In genomic region chr1:43382027-43382771, GRCh38 we compare ENCODE assay signal across 11 cellular contexts. TPM values are rescaled to one million over a fixed set of nuclear protein-coding genes. Genes with fewer than 3 reads are reported as not detected.
DNase-seq lines count a peak whose midpoint lies in the region; ATAC-seq, FAIRE-seq and TF ChIP-seq lines count a peak whose summit lies in the region.
"Had no signal": no experiment of that assay in that cellular context is flagged by ENCODE, and none has a peak within 500 bp of the region (broad histone marks: within the 10 kb centered on the region; RNA-seq: fewer than 3 reads in every experiment).

No MANE protein-coding gene starts in this region.

- intact Hi-C loops in dorsolateral prefrontal cortex (cut with DNase I), result loop anchor here (1.0 to 2.0 kb wide), 3 partner anchors 14 to 143 kb away; partner anchors contain the start of gene ELOVL1 (in 1 of the 2)

- no peak for FAIRE-seq in H54 (lab: Jason Lieb, UNC)

- peak in 5 of 56 donors; percentile 6 to 14 (median 12) for TF ChIP-seq CTCF in dorsolateral prefrontal cortex (IDR thresholded peaks at IDR 0.05 in 54 of 56, conservative IDR thresholded peaks at IDR 0.05 in 2 of 56; ENCODE audit: low read depth in 1 of 56, partially characterized antibody in 56 of 56)

- no peak for TF ChIP-seq POLR2A in H54 (IDR thresholded peaks at IDR 0.05; ENCODE audit: low read depth, low read length)

- peak overlapping the region; percentile 84 to 100 (median 96) for H3K27ac ChIP-seq in dorsolateral prefrontal cortex
- H3K27ac ChIP-seq: cardiac muscle cell, hepatocyte, parathyroid adenoma had no signal

- no peak for ATAC-seq in GM21360 (IDR thresholded peaks at IDR 0.05; ENCODE audit: unreplicated experiment)

- H3K27me3 ChIP-seq in dorsolateral prefrontal cortex, result no peaks in the 10 kb centered on the region
- H3K27me3 ChIP-seq: cardiac muscle cell, hepatocyte had no signal

- peak overlapping the region in 7 of 59 donors; percentile 3 to 38 (median 19) for H3K4me3 ChIP-seq in dorsolateral prefrontal cortex
- H3K4me3 ChIP-seq: cardiac muscle cell, HAP-1, hepatocyte had no signal

- in situ Hi-C loops in ACHN (cut with HindIII; ENCODE audit: low pct_ligation_motif_present, low pct_unique_long_range_greater_than_20kb, low sequenced_read_pairs), result loop anchor here (25.0 kb wide), 1 partner anchor 145 kb away; no protein-coding TSS in a partner anchor

- DNase-seq in NCI-H2107 (lab: John Stamatoyannopoulos, UW) (peak; percentile 23), dorsolateral prefrontal cortex (peak; percentile 32 to 78 (median 66)), nucleus accumbens (lab: John Stamatoyannopoulos, UW) (peak in 54 of 56 donors; percentile 19 to 86 (median 66)), ACHN (no peak), H54 (ENCODE audit: insufficient read length, low spot score) (no peak)
- DNase-seq: DMS153 had no signal

RNA-seq across cellular contexts. Expression of gene MED8, which starts 7.4 kb away (rescaled TPM):
- 10 to 100 TPM; 24.8 to 43.7 (median 34.9) TPM for total RNA-seq in dorsolateral prefrontal cortex

RNA-seq across cellular contexts. Expression of gene SZT2, which starts 7.5 kb away (rescaled TPM):
- total RNA-seq in dorsolateral prefrontal cortex, result 100 to 1,000 TPM in 19 of 120 experiments, 10 to 100 TPM in 101; 48.6 to 133 (median 84.0) TPM

RNA-seq across cellular contexts. Expression of gene ELOVL1, which starts 14.4 kb away (rescaled TPM):
- 100 to 1,000 TPM in 29 of 120 experiments, 10 to 100 TPM in 91; 27.1 to 291 (median 70.1) TPM for total RNA-seq in dorsolateral prefrontal cortex

RNA-seq across cellular contexts. Expression of gene CDC20, which starts 23.4 kb away (rescaled TPM):
- 1 to 10 TPM in 73 of 120 experiments, under 1 TPM in 34, not detected in 13; 0.32 to 6.8 (median 1.5) TPM for total RNA-seq in dorsolateral prefrontal cortex

RNA-seq across cellular contexts. Expression of gene MPL, which starts 44.6 kb away (rescaled TPM):
- 1 to 10 TPM in 57 of 120 experiments, under 1 TPM in 47, not detected in 16; 0.23 to 3.6 (median 1.1) TPM for total RNA-seq in dorsolateral prefrontal cortex
- total RNA-seq: cardiac muscle cell, hepatocyte had no signal

Comparison
In these comparisons a context has a peak if more than half of its experiments do, and no peak if none do; other contexts are left out.
1. DNase-seq: peak in NCI-H2107 (single experiment), dorsolateral prefrontal cortex (10 of 10) and nucleus accumbens (54 of 56); none in ACHN (single experiment) and H54 (single experiment).